21 cellular contexts compared by ENCODE assay signal in the genomic region with DNA sequence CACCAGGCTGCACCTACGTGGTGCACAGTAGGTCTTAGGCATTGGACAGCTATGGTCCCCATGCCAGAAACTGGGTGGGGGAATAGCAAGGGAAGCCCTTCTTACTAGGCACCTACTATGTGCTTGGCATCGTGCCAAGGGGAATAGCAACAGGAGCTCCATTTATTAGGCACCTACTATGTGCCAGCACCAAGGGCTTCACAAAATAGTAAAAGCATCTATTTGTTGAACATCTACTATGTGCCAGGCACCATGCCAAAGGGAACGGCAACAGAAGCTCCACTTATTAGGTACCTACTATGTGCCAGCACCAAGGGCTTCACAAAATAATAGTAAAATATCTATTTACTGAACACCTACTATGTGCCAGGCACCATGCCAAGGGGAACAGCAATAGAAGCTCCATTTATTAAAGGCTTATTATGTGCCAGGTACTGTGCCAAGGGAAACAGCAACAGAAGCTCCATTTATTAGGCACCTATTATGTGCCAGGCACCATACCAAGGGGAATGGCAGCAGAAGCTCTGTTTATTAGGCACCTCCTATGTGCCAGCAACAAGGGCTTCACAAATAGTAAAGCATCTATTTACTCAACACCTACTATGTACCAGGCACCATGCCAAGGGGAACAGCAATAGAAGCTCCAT.
"Had no signal": no experiment of that assay in that cellular context is flagged by ENCODE, and none has a peak within 500 bp of the region (broad histone marks: within the 10 kb centered on the region; RNA-seq: fewer than 3 reads in every experiment).

No MANE protein-coding gene starts in this region.

- H3K27me3 ChIP-seq: brain microvascular endothelial cell, colonic mucosa, gastroesophageal sphincter, thyroid gland had no signal

- H3K4me3 Mint-ChIP-seq: activated CD4-positive, alpha-beta memory T cell treated with anti-CD3 and anti-CD28 coated beads, Interleukin-2, amount 10 ng/mL, durations not matched to agents 7 days and 5 days; activated CD8-positive, alpha-beta memory T cell treated with anti-CD3 and anti-CD28 coated beads, Interleukin-2, amount 10 ng/mL, durations not matched to agents 7 days and 5 days; activated naive CD8-positive, alpha-beta T cell treated with anti-CD3 and anti-CD28 coated beads, Interleukin-2, amount 10 ng/mL, durations not matched to agents 7 days and 5 days; activated T-helper 17 cell treated with anti-CD3 and anti-CD28 coated beads, Interleukin-2, amount 50 U/mL, for 72 hours; central memory CD8-positive, alpha-beta T cell; immature natural killer cell; nephron progenitor cell; stimulated activated naive B cell treated with anti-CD40 and anti-IgM and Interleukin-4, amounts not matched to agents 10 μg/mL and 1 μg/mL and 100 μg/mL, for 72 hours had no signal

- H3K9me3 ChIP-seq: colonic mucosa, gastroesophageal sphincter, heart right ventricle, left ventricle myocardium inferior, thyroid gland had no signal

- H3K36me3 ChIP-seq: brain microvascular endothelial cell, colonic mucosa had no signal

- H3K4me3 ChIP-seq: colonic mucosa, gastroesophageal sphincter, heart right ventricle, left ventricle myocardium inferior, spleen, thyroid gland had no signal

- H3K9me3 Mint-ChIP-seq: activated CD4-positive, alpha-beta memory T cell treated with anti-CD3 and anti-CD28 coated beads, Interleukin-2, amount 10 ng/mL, durations not matched to agents 7 days and 5 days; activated naive CD8-positive, alpha-beta T cell treated with anti-CD3 and anti-CD28 coated beads, Interleukin-2, amount 10 ng/mL, durations not matched to agents 7 days and 5 days; activated T-helper 17 cell treated with anti-CD3 and anti-CD28 coated beads, Interleukin-2, amount 50 U/mL, for 72 hours; central memory CD8-positive, alpha-beta T cell; immature natural killer cell; stimulated activated naive B cell treated with anti-CD40 and anti-IgM and Interleukin-4, amounts not matched to agents 10 μg/mL and 1 μg/mL and 100 μg/mL, for 72 hours had no signal

- H3K4me1 Mint-ChIP-seq: activated CD4-positive, alpha-beta memory T cell treated with anti-CD3 and anti-CD28 coated beads, Interleukin-2, amount 10 ng/mL, durations not matched to agents 7 days and 5 days; activated CD8-positive, alpha-beta memory T cell treated with anti-CD3 and anti-CD28 coated beads, Interleukin-2, amount 10 ng/mL, durations not matched to agents 7 days and 5 days; nephron progenitor cell had no signal

- ATAC-seq: activated CD8-positive, alpha-beta memory T cell treated with anti-CD3 and anti-CD28 coated beads, Interleukin-2, amount 10 ng/mL, durations not matched to agents 7 days and 5 days; activated T-helper 17 cell treated with anti-CD3 and anti-CD28 coated beads, Interleukin-2, amount 50 U/mL, for 72 hours; gastroesophageal sphincter; heart right ventricle; stimulated activated naive B cell treated with anti-CD40 and anti-IgM and Interleukin-4, amounts not matched to agents 10 μg/mL and 1 μg/mL and 100 μg/mL, for 72 hours had no signal

- DNase-seq: activated CD4-positive, alpha-beta memory T cell treated with anti-CD3 and anti-CD28 coated beads, Interleukin-2, amount 10 ng/mL, durations not matched to agents 7 days and 5 days; activated CD4-positive, CD25-positive, alpha-beta regulatory T cell; activated CD8-positive, alpha-beta memory T cell treated with anti-CD3 and anti-CD28 coated beads, Interleukin-2, amount 10 ng/mL, durations not matched to agents 7 days and 5 days; activated naive CD4-positive, alpha-beta T cell treated with Interleukin-2 at 50 U/mL for 16 hours; activated naive CD8-positive, alpha-beta T cell treated with anti-CD3 and anti-CD28 coated beads, Interleukin-2, amount 10 ng/mL, durations not matched to agents 7 days and 5 days; brain microvascular endothelial cell; colonic mucosa; heart right ventricle; immature natural killer cell; kidney glomerular epithelial cell; left ventricle myocardium inferior; mammary epithelial cell; midbrain; nephron progenitor cell; spleen; stimulated activated CD4-positive, alpha-beta T cell treated with anti-CD3 and anti-CD28 coated beads, Interleukin-4, amount 100 ng/mL, for 4 hours; stimulated activated naive B cell treated with anti-CD40 and anti-IgM and Interleukin-4, amounts not matched to agents 10 μg/mL and 1 μg/mL and 100 μg/mL, for 72 hours; thyroid gland had no signal

- H3K36me3 Mint-ChIP-seq: activated CD8-positive, alpha-beta memory T cell treated with anti-CD3 and anti-CD28 coated beads, Interleukin-2, amount 10 ng/mL, durations not matched to agents 7 days and 5 days; activated naive CD8-positive, alpha-beta T cell treated with anti-CD3 and anti-CD28 coated beads, Interleukin-2, amount 10 ng/mL, durations not matched to agents 7 days and 5 days; immature natural killer cell had no signal

- H3K27ac ChIP-seq: brain microvascular endothelial cell, colonic mucosa, gastroesophageal sphincter, heart right ventricle, left ventricle myocardium inferior, spleen, thyroid gland had no signal

- H3K4me1 ChIP-seq: colonic mucosa, left ventricle myocardium inferior, thyroid gland had no signal
